19 cellular contexts compared by ENCODE assay signal in the genomic region with DNA sequence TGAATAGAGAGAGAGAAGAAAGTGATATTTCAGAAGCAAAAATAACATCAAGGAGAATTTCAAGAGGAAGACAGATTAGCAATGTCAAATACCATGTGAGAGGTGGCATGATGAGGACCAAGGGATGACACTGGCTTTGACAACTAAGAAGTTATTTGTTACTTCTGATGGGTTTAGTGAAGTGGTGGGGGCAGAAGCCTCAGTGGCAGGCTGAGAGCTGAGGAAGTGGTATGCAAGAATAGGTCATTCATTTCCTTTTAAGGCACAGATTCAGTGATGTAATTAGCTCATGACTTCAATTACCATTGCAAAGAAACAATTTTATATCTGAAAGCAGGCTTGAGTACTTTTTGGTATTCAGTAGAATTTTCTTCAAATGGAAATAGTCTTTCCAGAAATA. TPM values are rescaled to one million over a fixed set of nuclear protein-coding genes. Genes with fewer than 3 reads are reported as not detected.
DNase-seq lines count a peak whose midpoint lies in the region; ATAC-seq and TF ChIP-seq lines count a peak whose summit lies in the region.
"Had no signal": no experiment of that assay in that cellular context is flagged by ENCODE, and none has a peak within 500 bp of the region (broad histone marks: within the 10 kb centered on the region; RNA-seq: fewer than 3 reads in every experiment).

No MANE protein-coding gene starts in this region.

- no peaks in the 10 kb centered on the region for H3K4me1 Mint-ChIP-seq in activated CD8-positive, alpha-beta memory T cell treated with anti-CD3 and anti-CD28 coated beads, Interleukin-2, amount 10 ng/mL, durations not matched to agents 7 days and 5 days
- no peaks in the 10 kb centered on the region for H3K4me1 Mint-ChIP-seq in effector memory CD8-positive, alpha-beta T cell (ENCODE audit: low read depth in 2 of 2)
- H3K4me1 Mint-ChIP-seq: CD4-positive, alpha-beta memory T cell had no signal

- no peaks in the 10 kb centered on the region for H3K27me3 ChIP-seq in tibial nerve
- H3K27me3 ChIP-seq: heart left ventricle, suprapubic skin had no signal

- no peaks in the 10 kb centered on the region for H3K9me3 ChIP-seq in tibial nerve
- H3K9me3 ChIP-seq: heart left ventricle, suprapubic skin had no signal

- H3K4me1 ChIP-seq in tibial nerve, result no peaks in the 10 kb centered on the region
- H3K4me1 ChIP-seq: suprapubic skin had no signal

- no peak overlapping the region for H3K4me3 ChIP-seq in tibial nerve
- H3K4me3 ChIP-seq: GM12878, GM23248, heart left ventricle, suprapubic skin had no signal

- H3K27me3 Mint-ChIP-seq in activated CD8-positive, alpha-beta memory T cell treated with anti-CD3 and anti-CD28 coated beads, Interleukin-2, amount 10 ng/mL, durations not matched to agents 7 days and 5 days, result no peaks in the 10 kb centered on the region
- H3K27me3 Mint-ChIP-seq in effector memory CD8-positive, alpha-beta T cell, result no peaks in the 10 kb centered on the region
- H3K27me3 Mint-ChIP-seq: CD4-positive, alpha-beta memory T cell had no signal

- TF ChIP-seq CTCF in tibial nerve (IDR thresholded peaks at IDR 0.05), result no peak

- H3K9me3 Mint-ChIP-seq in activated CD8-positive, alpha-beta memory T cell treated with anti-CD3 and anti-CD28 coated beads, Interleukin-2, amount 10 ng/mL, durations not matched to agents 7 days and 5 days (ENCODE audit: low read depth), result no peaks in the 10 kb centered on the region
- no peaks in the 10 kb centered on the region for H3K9me3 Mint-ChIP-seq in effector memory CD8-positive, alpha-beta T cell
- H3K9me3 Mint-ChIP-seq: CD4-positive, alpha-beta memory T cell had no signal

- peak; percentile 80 for ATAC-seq in activated CD8-positive, alpha-beta memory T cell treated with anti-CD3 and anti-CD28 coated beads, Interleukin-2, amount 10 ng/mL, durations not matched to agents 7 days and 5 days
- peak; percentile 52 for ATAC-seq in effector memory CD8-positive, alpha-beta T cell (replicated peaks)
- ATAC-seq in GM18868 (IDR thresholded peaks at IDR 0.05; ENCODE audit: unreplicated experiment), result no peak
- ATAC-seq: GM12878, heart left ventricle, HepG2 had no signal

- peaks cover 0 to 84% (median 2%) of the 10 kb centered on the region in 3 donors for H3K36me3 ChIP-seq in tibial nerve

- no peak for TF ChIP-seq POLR2A in tibial nerve (IDR thresholded peaks at IDR 0.05)

- CTCF ChIA-PET in activated CD8-positive, alpha-beta memory T cell treated with anti-CD3 and anti-CD28 coated beads, Interleukin-2, amount 10 ng/mL, durations not matched to agents 7 days and 5 days (lab: Charles Lee), result interaction anchor here (0.6 to 1.2 kb wide), 5 partner anchors 9 to 424 kb away, joined by 3 to 6 read pairs (median 3); no protein-coding TSS in a partner anchor

- H3K27ac ChIP-seq in tibial nerve, result peak overlapping the region in 1 of 4 donors; percentile 70
- H3K27ac ChIP-seq: GM23248, RWPE1, suprapubic skin had no signal

- peaks cover 2% of the 10 kb centered on the region for H3K36me3 Mint-ChIP-seq in activated CD8-positive, alpha-beta memory T cell treated with anti-CD3 and anti-CD28 coated beads, Interleukin-2, amount 10 ng/mL, durations not matched to agents 7 days and 5 days
- peaks cover 15% of the 10 kb centered on the region for H3K36me3 Mint-ChIP-seq in effector memory CD8-positive, alpha-beta T cell (ENCODE audit: insufficient read depth)

- TF ChIP-seq EP300 in tibial nerve (IDR thresholded peaks at IDR 0.05), result peak in 1 of 2 donors; percentile 11

- H3K4me3 Mint-ChIP-seq in activated CD8-positive, alpha-beta memory T cell treated with anti-CD3 and anti-CD28 coated beads, Interleukin-2, amount 10 ng/mL, durations not matched to agents 7 days and 5 days, result no peak overlapping the region
- H3K4me3 Mint-ChIP-seq in effector memory CD8-positive, alpha-beta T cell, result no peak overlapping the region
- H3K4me3 Mint-ChIP-seq: CD4-positive, alpha-beta memory T cell had no signal

- H3K27ac Mint-ChIP-seq in activated CD8-positive, alpha-beta memory T cell treated with anti-CD3 and anti-CD28 coated beads, Interleukin-2, amount 10 ng/mL, durations not matched to agents 7 days and 5 days, result no peak overlapping the region
- no peak overlapping the region for H3K27ac Mint-ChIP-seq in effector memory CD8-positive, alpha-beta T cell
- H3K27ac Mint-ChIP-seq: CD4-positive, alpha-beta memory T cell had no signal

- DNase-seq in activated CD8-positive, alpha-beta memory T cell treated with anti-CD3 and anti-CD28 coated beads, Interleukin-2, amount 10 ng/mL, durations not matched to agents 7 days and 5 days, result peak; percentile 59
- DNase-seq in activated CD8-positive, alpha-beta memory T cell treated with anti-CD3 and anti-CD28 coated beads, Interleukin-2, amount 50 U/mL, for 4 hours, result no peak
- DNase-seq in NAMALWA (ENCODE audit: low spot score), result peak; percentile 29
- DNase-seq in effector memory CD8-positive, alpha-beta T cell, result no peak
- DNase-seq in superior temporal gyrus (ENCODE audit: extremely low spot score), result peak; percentile 44
- no peak for DNase-seq in NCI-H146 (lab: John Stamatoyannopoulos, UW)
- no peak for DNase-seq in tibial nerve (ENCODE audit: low spot score in 2 of 2)
- DNase-seq: activated gamma-delta T cell treated with Interleukin-2 at 50 U/mL for 16 hours; CD4-positive, alpha-beta memory T cell; DMS53; GM23248; heart left ventricle; NCI-H2107; T-helper 9 cell had no signal

RNA-seq across cellular contexts. Expression of a gene that starts 28.0 kb away (rescaled TPM):
- 10 to 100 TPM; 17.8 to 30.8 TPM for total RNA-seq in activated CD8-positive, alpha-beta memory T cell treated with anti-CD3 and anti-CD28 coated beads, Interleukin-2, amount 10 ng/mL, durations not matched to agents 7 days and 5 days
- total RNA-seq in tibial nerve, result 1 to 10 TPM; 1.4 to 9.8 (median 4.4) TPM

RNA-seq across cellular contexts. Expression of a gene that starts 54.8 kb away (rescaled TPM):
- total RNA-seq in activated CD8-positive, alpha-beta memory T cell treated with anti-CD3 and anti-CD28 coated beads, Interleukin-2, amount 10 ng/mL, durations not matched to agents 7 days and 5 days, result 100 to 1,000 TPM; 362 to 378 TPM
- total RNA-seq in tibial nerve, result 10 to 100 TPM; 62.6 to 85.5 (median 80.9) TPM

Comparison
In these comparisons a context has a peak if more than half of its experiments do, and no peak if none do; other contexts are left out.
1. DNase-seq: peak in activated CD8-positive, alpha-beta memory T cell treated with anti-CD3 and anti-CD28 coated beads, Interleukin-2, amount 10 ng/mL, durations not matched to agents 7 days and 5 days (single experiment), NAMALWA (single experiment) and superior temporal gyrus (single experiment); none in activated CD8-positive, alpha-beta memory T cell treated with anti-CD3 and anti-CD28 coated beads, Interleukin-2, amount 50 U/mL, for 4 hours (single experiment), effector memory CD8-positive, alpha-beta T cell (0 of 3), NCI-H146 (single experiment) and tibial nerve (0 of 2).
2. RNA of a gene that starts 54.8 kb away (total RNA-seq): 362 to 378 TPM in activated CD8-positive, alpha-beta memory T cell treated with anti-CD3 and anti-CD28 coated beads, Interleukin-2, amount 10 ng/mL, durations not matched to agents 7 days and 5 days; 62.6 to 85.5 TPM in tibial nerve; every median in the first group is over 4 times any median in the second.